ENCODE assay signal across 23 cellular contexts in genomic region chr18:58064406-58064998, GRCh38. TPM values are rescaled to one million over a fixed set of nuclear protein-coding genes. Genes with fewer than 3 reads are reported as not detected.
DNase-seq lines count a peak whose midpoint lies in the region; ATAC-seq, FAIRE-seq and TF ChIP-seq lines count a peak whose summit lies in the region.
"Had no signal": no experiment of that assay in that cellular context is flagged by ENCODE, and none has a peak within 500 bp of the region (broad histone marks: within the 10 kb centered on the region; RNA-seq: fewer than 3 reads in every experiment).

No MANE protein-coding gene starts in this region.

- POLR2A ChIA-PET in H1 (lab: Charles Lee; ENCODE audit: partially characterized antibody): interaction anchor here (1.0 to 1.2 kb wide), 2 partner anchors 10 to 16 kb away, joined by 3 to 6 read pairs; no protein-coding TSS in a partner anchor

- no peak overlapping the region for H3K9ac ChIP-seq in H1 (replicated peaks in 1 of 4; ENCODE audit: extremely low read depth in 1 of 4, low read depth in 3 of 4, low read length in 3 of 4)

- 83% methylated on average over 10 of the region's 10 CpGs; no CpG with 5 or more reads in 1 of the 2 experiments for WGBS in H1 (ENCODE audit: extremely low coverage in 1 of 2, insufficient coverage in 1 of 2, insufficient read length in 1 of 2, insufficient replicate concordance in 2 of 2, low coverage in 1 of 2, low lambda C conversion rate in 2 of 2, missing lambda C conversion rate in 1 of 2), 2 experiments

- H3K79me2 ChIP-seq in H1 (ENCODE audit: control insufficient read depth in 1 of 2, insufficient read depth in 2 of 2, low read length in 2 of 2): peaks cover 4 to 68% of the 10 kb centered on the region in 2 experiments; a peak in 3 of 4 replicates

- H4K20me1 ChIP-seq in H1 (replicated peaks in 1 of 2; ENCODE audit: control insufficient read depth in 1 of 2, insufficient read depth in 2 of 2, low read length in 2 of 2): peaks cover 5 to 13% of the 10 kb centered on the region in 2 experiments

- H3K4ac ChIP-seq in H1 (replicated peaks; ENCODE audit: insufficient read length, low read depth, low read length): no peak overlapping the region

- no peak overlapping the region for H2BK5ac ChIP-seq in H1 (ENCODE audit: low read depth, low read length)

- no peak overlapping the region for H3K56ac ChIP-seq in H1 (replicated peaks; ENCODE audit: insufficient read length, low read depth, low read length)

- no peak overlapping the region for H3K18ac ChIP-seq in H1 (ENCODE audit: extremely low read depth, low read length)

- CTCF ChIA-PET in H1 (lab: Charles Lee; ENCODE audit: partially characterized antibody): interaction anchor here (0.6 to 1.9 kb wide), 7 partner anchors 10 to 57 kb away, joined by 3 to 9 read pairs (median 3); partner anchors contain the start of gene NEDD4L

- peaks cover 10% of the 10 kb centered on the region; the same call in 1 of the 2 replicates for H3K79me1 ChIP-seq in H1 (ENCODE audit: low read depth, low read length)

- H3K4me2 ChIP-seq in H1 (ENCODE audit: insufficient read depth in 1 of 2, low read depth in 2 of 2, low read length in 2 of 2): no peak overlapping the region

- no peak for TF ChIP-seq POLR2A in H1 (IDR thresholded peaks at IDR 0.05; ENCODE audit: control extremely low read depth in 1 of 2, low read depth in 2 of 2, low read length in 2 of 2)

- TF ChIP-seq EP300 in H1 (IDR thresholded peaks at IDR 0.05; ENCODE audit: borderline replicate concordance in 1 of 2, low read depth in 2 of 2, low read length in 2 of 2): no peak

- peaks cover 3 to 6% (median 4%) of the 10 kb centered on the region in 4 experiments; a peak in 4 of 7 replicates for H3K4me1 ChIP-seq in H1 (replicated peaks in 1 of 4; ENCODE audit: control insufficient read depth in 3 of 4, insufficient read depth in 4 of 4, low read length in 3 of 4)
- H3K4me1 ChIP-seq: heart right ventricle, sigmoid colon had no signal

- no peaks in the 10 kb centered on the region for H3K36me3 ChIP-seq in H1 (ENCODE audit: control insufficient read depth in 2 of 4, insufficient read depth in 4 of 4, low read length in 3 of 4)
- H3K36me3 ChIP-seq: heart right ventricle, sigmoid colon, thoracic aorta had no signal

- H2BK120ac ChIP-seq in H1 (replicated peaks; ENCODE audit: low read depth, low read length): no peak overlapping the region

- no peak overlapping the region for H3K27ac ChIP-seq in H1 (ENCODE audit: low read depth, low read length)
- H3K27ac ChIP-seq: heart right ventricle, sigmoid colon, thoracic aorta had no signal

- no peak for TF ChIP-seq RAD21 in H1 (IDR thresholded peaks at IDR 0.05 in 1 of 2, conservative IDR thresholded peaks at IDR 0.05 in 1 of 2; ENCODE audit: low read depth in 2 of 2, low read length in 2 of 2)

- H2AK5ac ChIP-seq in H1 (ENCODE audit: low read depth, low read length): no peak overlapping the region

- no peak overlapping the region for H4K8ac ChIP-seq in H1 (ENCODE audit: extremely low read depth, insufficient read depth, low read length)

- DNase-seq in COLO829 (ENCODE audit: low spot score) (peak; percentile 73), ELR (ENCODE audit: low read depth) (peak; percentile 33), NCI-H146 (lab: John Stamatoyannopoulos, UW) (peak; percentile 53), H1 (ENCODE audit: low read depth in 1 of 2, low spot score in 2 of 2) (no peak), kidney tubule cell (ENCODE audit: low spot score) (no peak)
- DNase-seq: activated CD4-positive, alpha-beta T cell treated with anti-CD3 and anti-CD28 coated beads for 1 hour; activated naive CD4-positive, alpha-beta T cell treated with anti-CD3 and anti-CD28 coated beads, Interleukin-2, amount 50 U/mL, for 16 hours; activated T-cell treated with anti-CD3 and anti-CD28 coated beads, Interleukin-2, amount 50 U/mL, for 24 hours; anterior cingulate cortex; CD8-positive, alpha-beta memory T cell; H9; heart right ventricle; left ventricle myocardium superior; NCI-H2227 treated with DMSO at 0.1 percent for 48 hours; nephron progenitor cell; posterior cingulate gyrus; sigmoid colon; T1000 had no signal

- no peak overlapping the region for H3K14ac ChIP-seq in H1 (ENCODE audit: insufficient read length)

- no peak overlapping the region for H2BK15ac ChIP-seq in H1 (ENCODE audit: low read length)

- no peak overlapping the region for H4K5ac ChIP-seq in H1 (ENCODE audit: insufficient read length, low read depth, low read length)

- FAIRE-seq in H1 (lab: Jason Lieb, UNC): no peak
- FAIRE-seq: G401.6 had no signal

- no peak overlapping the region for H2BK20ac ChIP-seq in H1 (ENCODE audit: low read length)

- no peaks in the 10 kb centered on the region for H3K9me3 ChIP-seq in H1 (ENCODE audit: insufficient read depth in 2 of 2, low read depth in 1 of 2, low read length in 1 of 2)
- H3K9me3 ChIP-seq: heart right ventricle, sigmoid colon, thoracic aorta had no signal

- ATAC-seq in HG03135 (IDR thresholded peaks at IDR 0.05; ENCODE audit: unreplicated experiment) (no peak), GM21825 (IDR thresholded peaks at IDR 0.05; ENCODE audit: unreplicated experiment) (no peak)
- ATAC-seq: heart right ventricle; left ventricle myocardium superior; stimulated activated effector memory CD8-positive, alpha-beta T cell treated with anti-CD3 and anti-CD28 coated beads, Interleukin-12 subunit alpha, Interleukin-12 subunit beta, amount 100 ng/mL, for 72 hours had no signal

- no peaks in the 10 kb centered on the region for H3K23me2 ChIP-seq in H1 (ENCODE audit: low read depth, low read length)

- H3K4me3 ChIP-seq in H1 (ENCODE audit: extremely low read depth in 1 of 4, insufficient read depth in 2 of 4, low read depth in 3 of 4, low read length in 4 of 4): no peak overlapping the region
- H3K4me3 ChIP-seq: heart right ventricle, sigmoid colon, thoracic aorta had no signal

- no peak for TF ChIP-seq CTCF in H1 (IDR thresholded peaks at IDR 0.05; ENCODE audit: control extremely low read depth in 1 of 3, insufficient read depth in 1 of 3, low read depth in 1 of 3, low read length in 3 of 3)

- H4K91ac ChIP-seq in H1 (replicated peaks; ENCODE audit: insufficient read length, low read length): no peak overlapping the region

- no peak overlapping the region for H3K23ac ChIP-seq in H1 (ENCODE audit: insufficient read length)

- H3K27me3 ChIP-seq in H1 (replicated peaks in 1 of 4; ENCODE audit: control insufficient read depth in 3 of 4, extremely low read depth in 1 of 4, insufficient read depth in 3 of 4, low read length in 3 of 4): no peaks in the 10 kb centered on the region
- H3K27me3 ChIP-seq: heart right ventricle, sigmoid colon had no signal

- H2BK12ac ChIP-seq in H1 (ENCODE audit: low read depth, low read length): no peak overlapping the region

- no peak overlapping the region for H2AFZ ChIP-seq in H1 (ENCODE audit: low read length)

TF ChIP-seq in H1, 55 proteins besides CTCF, POLR2A, EP300 and RAD21:
- TF ChIP-seq CHD2 (IDR thresholded peaks at IDR 0.05; ENCODE audit: low read length) (no peak), JUND (IDR thresholded peaks at IDR 0.05; ENCODE audit: low read length) (0 out of 2 replicates have a peak, but pooled peaks have one; percentile 8)

RNA-seq across cellular contexts. Expression of gene NEDD4L, which starts 20.5 kb away (rescaled TPM):
- 63.4 and 69.8 TPM in 2 replicates for total RNA-seq in H1 (2021; fragmentation: NEBNext Ultra II Directional; extraction: Animal tissue kit (Norgen Biotek cat#: 25700))
- 37.3 and 53.0 TPM in 2 replicates for polyA plus RNA-seq in H1 (2011; rRNA removed)
- 35.7 TPM for polyA plus RNA-seq in H1 (2011; cell fraction: cytosol; rRNA removed)
- polyA plus RNA-seq in H1 (2011; cell fraction: nucleus; rRNA removed): 112 TPM
- polyA plus RNA-seq in H1 (2012, experiment 1 of 2): 49.0 to 66.6 TPM (median 55.2 TPM) in 4 replicates
- polyA plus RNA-seq in H1 (2012, experiment 2 of 2): 14.1 TPM
- polyA plus RNA-seq in H1 (2013, experiment 1 of 2): 60.0 TPM
- polyA plus RNA-seq in H1 (2013, experiment 2 of 2): 63.7 TPM
- polyA minus RNA-seq in H1 (2011; rRNA and poly(A)+ RNA removed): 77.2 and 91.8 TPM in 2 replicates
- 35.2 TPM for polyA minus RNA-seq in H1 (2011; cell fraction: cytosol; rRNA and poly(A)+ RNA removed)
- polyA minus RNA-seq in H1 (2011; cell fraction: nucleus; rRNA and poly(A)+ RNA removed): 128 TPM

Comparison
In these comparisons a context has a peak if more than half of its experiments do, and no peak if none do; other contexts are left out.
1. DNase-seq: peak in COLO829 (single experiment), ELR (single experiment) and NCI-H146 (single experiment); none in H1 (0 of 2) and kidney tubule cell (single experiment).